Comparison of ENCODE assay signal across 1 cellular context in genomic region chr16:19555186-19555937, GRCh38.
A peak's percentile ranks its signal among the peaks of the same experiment; 100 is the strongest.
TF ChIP-seq lines count a peak whose summit lies in the region.

TSS of gene VPS35L (plus strand) at chr16:19555703. CDS start at chr16:19555730, 27 bp downstream.

TF ChIP-seq in HepG2, 621 proteins besides CTCF, POLR2A, EP300 and RAD21 (continued from another document and continues in another):
- TF ChIP-seq ZNF543 (CRISPR knock-in tag; IDR thresholded peaks at IDR 0.05) (0 out of 2 replicates have a peak, but pooled peaks have one; percentile 36), ZNF362 (CRISPR knock-in tag; IDR thresholded peaks at IDR 0.05; ENCODE audit: borderline replicate concordance) (peak; percentile 40; the same call in 1 of the 2 replicates), NCOA5 (CRISPR knock-in tag; IDR thresholded peaks at IDR 0.05) (no peak), ZNF136 (CRISPR knock-in tag; IDR thresholded peaks at IDR 0.05; ENCODE audit: low read depth) (peak; percentile 87; the same call in 1 of the 2 replicates), ZBTB10 (CRISPR knock-in tag; IDR thresholded peaks at IDR 0.05; ENCODE audit: borderline replicate concordance) (no peak; the same call in 1 of the 2 replicates), MBD4 (IDR thresholded peaks at IDR 0.05; ENCODE audit: borderline replicate concordance, low read length) (no peak), ZNF282 (IDR thresholded peaks at IDR 0.05; ENCODE audit: partially characterized antibody) (no peak), XRCC5 (optimal IDR thresholded peaks at IDR 0.05; ENCODE audit: low read length) (peak; percentile 98), ZNF678 (CRISPR knock-in tag; IDR thresholded peaks at IDR 0.05) (no peak), ZNF629 (CRISPR knock-in tag; conservative IDR thresholded peaks at IDR 0.05) (peak; percentile 32; the same call in 1 of the 2 replicates), ZNF839 (CRISPR knock-in tag; IDR thresholded peaks at IDR 0.05; ENCODE audit: borderline replicate concordance) (peak; percentile 90; the same call in 1 of the 2 replicates), KIAA2018 (CRISPR knock-in tag; IDR thresholded peaks at IDR 0.05; ENCODE audit: borderline replicate concordance) (no peak), RFX3 (CRISPR knock-in tag; IDR thresholded peaks at IDR 0.05) (no peak), ZNF605 (CRISPR knock-in tag; IDR thresholded peaks at IDR 0.05) (peak; percentile 84), EEA1 (CRISPR knock-in tag; IDR thresholded peaks at IDR 0.05; ENCODE audit: borderline replicate concordance) (peak; percentile 60; the same call in 1 of the 2 replicates), SATB2 (CRISPR knock-in tag; IDR thresholded peaks at IDR 0.05) (peak; percentile 4; the same call in 1 of the 2 replicates), ZNF430 (CRISPR knock-in tag; IDR thresholded peaks at IDR 0.05) (peak; percentile 81; the same call in 1 of the 2 replicates), ZNF382 (CRISPR knock-in tag; IDR thresholded peaks at IDR 0.05; ENCODE audit: borderline replicate concordance) (no peak), ZNF24 (IDR thresholded peaks at IDR 0.05) (no peak), NCOA1 (CRISPR knock-in tag; IDR thresholded peaks at IDR 0.05) (no peak), GABPA (IDR thresholded peaks at IDR 0.05; ENCODE audit: low read depth, low read length) (no peak), GABPA (CRISPR knock-in tag; IDR thresholded peaks at IDR 0.05; ENCODE audit: low read depth) (peak; percentile 80), ZNF552 (CRISPR knock-in tag; IDR thresholded peaks at IDR 0.05; ENCODE audit: borderline replicate concordance) (peak; percentile 51; the same call in 1 of the 2 replicates), RCOR2 (CRISPR knock-in tag; IDR thresholded peaks at IDR 0.05) (no peak), ZNF572 (CRISPR knock-in tag; IDR thresholded peaks at IDR 0.05) (no peak; the same call in 1 of the 2 replicates), PCBP2 (optimal IDR thresholded peaks at IDR 0.05; ENCODE audit: low read depth, low read length, poor library complexity, severe bottlenecking) (no peak), KDM5A (IDR thresholded peaks at IDR 0.05; ENCODE audit: borderline replicate concordance, low read length) (no peak), ZNF574 (CRISPR knock-in tag; IDR thresholded peaks at IDR 0.05) (peak; percentile 97), MEF2D (CRISPR knock-in tag; IDR thresholded peaks at IDR 0.05) (peak; percentile 93), ZNF691 (CRISPR knock-in tag; IDR thresholded peaks at IDR 0.05; ENCODE audit: borderline replicate concordance, low read depth) (0 out of 2 replicates have a peak, but pooled peaks have one; percentile 60), TEF (CRISPR knock-in tag; IDR thresholded peaks at IDR 0.05) (no peak; the same call in 1 of the 2 replicates), IRF2 (CRISPR knock-in tag; IDR thresholded peaks at IDR 0.05) (peak; percentile 84), ZBTB44 (CRISPR knock-in tag; IDR thresholded peaks at IDR 0.05) (no peak), ZNF232 (CRISPR knock-in tag; IDR thresholded peaks at IDR 0.05; ENCODE audit: borderline replicate concordance) (no peak), ZFP90 (CRISPR knock-in tag; IDR thresholded peaks at IDR 0.05; ENCODE audit: borderline replicate concordance) (peak; percentile 48), ZNF800 (CRISPR knock-in tag; IDR thresholded peaks at IDR 0.05) (peak; percentile 75; the same call in 1 of the 2 replicates), ZNF746 (CRISPR knock-in tag; IDR thresholded peaks at IDR 0.05) (no peak), HOXA3 (CRISPR knock-in tag; IDR thresholded peaks at IDR 0.05) (peak; percentile 100), POLR2AphosphoS5 (IDR thresholded peaks at IDR 0.05; ENCODE audit: low read depth, low read length) (peak; percentile 66), FOXK1 (CRISPR knock-in tag; IDR thresholded peaks at IDR 0.05; ENCODE audit: borderline replicate concordance, low read depth) (peak; percentile 54; the same call in 1 of the 2 replicates), PAF1 (CRISPR knock-in tag; IDR thresholded peaks at IDR 0.05) (no peak), HOXD1 (CRISPR knock-in tag; IDR thresholded peaks at IDR 0.05) (no peak; the same call in 1 of the 2 replicates), ZNF577 (CRISPR knock-in tag; IDR thresholded peaks at IDR 0.05; ENCODE audit: borderline replicate concordance, low read depth) (no peak), HNRNPH1 (optimal IDR thresholded peaks at IDR 0.05; ENCODE audit: low read depth, low read length) (no peak)
